In genomic region chrX:40104649-40105015, GRCh38 we compare ENCODE assay signal across 2 cellular contexts.
TF ChIP-seq lines count a peak whose summit lies in the region.

No MANE protein-coding gene starts in this region.

TF ChIP-seq in GM23338, 12 proteins besides CTCF, POLR2A, EP300 and RAD21 (continued from another document):
- TF ChIP-seq EZH2 (IDR thresholded peaks at IDR 0.05; ENCODE audit: low read depth, unreplicated experiment) (peak; percentile 22), JUNB (IDR thresholded peaks at IDR 0.05; ENCODE audit: unreplicated experiment) (no peak)

TF ChIP-seq in SK-N-SH, 30 proteins besides CTCF, POLR2A, EP300 and RAD21 (continued from another document):
- TF ChIP-seq REST (IDR thresholded peaks at IDR 0.05; ENCODE audit: low read depth, low read length) (no peak), FOSL2 (IDR thresholded peaks at IDR 0.05; ENCODE audit: borderline replicate concordance, low read depth) (no peak), FOXJ3 (CRISPR knock-in tag; IDR thresholded peaks at IDR 0.05) (no peak), RFX5 (IDR thresholded peaks at IDR 0.05; ENCODE audit: low read length) (no peak)
TF ChIP-seq in SK-N-SH: peak in this region for 0.
